In genomic region chr9:133999866-134000265, GRCh38 we compare ENCODE assay signal across 15 cellular contexts.
"Had no signal": no experiment of that assay in that cellular context is flagged by ENCODE, and none has a peak within 500 bp of the region (broad histone marks: within the 10 kb centered on the region; RNA-seq: fewer than 3 reads in every experiment).

No MANE protein-coding gene starts in this region.

- H3K36me3 Mint-ChIP-seq: activated CD4-positive, alpha-beta memory T cell treated with anti-CD3 and anti-CD28 coated beads for 36 hours; naive thymus-derived CD4-positive, alpha-beta T cell had no signal

- H3K27ac Mint-ChIP-seq: activated CD4-positive, alpha-beta memory T cell treated with anti-CD3 and anti-CD28 coated beads for 36 hours; activated CD4-positive, alpha-beta T cell treated with anti-CD3 and anti-CD28 coated beads for 36 hours; activated T-cell treated with anti-CD3 and anti-CD28 coated beads, Interleukin-2, amount 50 U/mL, for 24 hours; naive thymus-derived CD4-positive, alpha-beta T cell; progenitor cell of endocrine pancreas; stimulated activated naive CD8-positive, alpha-beta T cell treated with anti-CD3 and anti-CD28 coated beads, Interleukin-15, Interleukin-2, amounts not matched to agents 100 ng/mL and 50 ng/mL, for 24 hours; T-helper 1 cell treated with Interleukin-12 subunit alpha and Interleukin-12 subunit beta and Interleukin-4 antibody, amounts not matched to agents 30 μg/mL and 1 μg/mL, for 36 hours had no signal

- H3K4me3 ChIP-seq: spleen, upper lobe of left lung had no signal

- H3K9me3 ChIP-seq: spleen, upper lobe of left lung had no signal

- H3K27ac ChIP-seq: spleen, upper lobe of left lung had no signal

- H3K4me1 Mint-ChIP-seq: activated CD4-positive, alpha-beta T cell treated with anti-CD3 and anti-CD28 coated beads for 36 hours; naive thymus-derived CD4-positive, alpha-beta T cell had no signal

- H3K27me3 Mint-ChIP-seq: activated CD4-positive, alpha-beta T cell treated with anti-CD3 and anti-CD28 coated beads for 36 hours had no signal

- H3K36me3 ChIP-seq: spleen, upper lobe of left lung had no signal

- ATAC-seq: activated CD4-positive, alpha-beta T cell treated with anti-CD3 and anti-CD28 coated beads for 36 hours; naive thymus-derived CD4-positive, alpha-beta T cell; right cardiac atrium had no signal

- H3K27me3 ChIP-seq: upper lobe of left lung had no signal

- H3K4me3 Mint-ChIP-seq: activated CD4-positive, alpha-beta memory T cell treated with anti-CD3 and anti-CD28 coated beads for 36 hours; activated CD4-positive, alpha-beta T cell treated with anti-CD3 and anti-CD28 coated beads for 36 hours; activated T-cell treated with anti-CD3 and anti-CD28 coated beads, Interleukin-2, amount 50 U/mL, for 24 hours; naive thymus-derived CD4-positive, alpha-beta T cell; stimulated activated naive CD8-positive, alpha-beta T cell treated with anti-CD3 and anti-CD28 coated beads, Interleukin-15, Interleukin-2, amounts not matched to agents 100 ng/mL and 50 ng/mL, for 24 hours; T-helper 1 cell treated with Interleukin-12 subunit alpha and Interleukin-12 subunit beta and Interleukin-4 antibody, amounts not matched to agents 30 μg/mL and 1 μg/mL, for 36 hours had no signal

- H3K4me1 ChIP-seq: spleen had no signal

- DNase-seq: activated CD4-positive, alpha-beta memory T cell treated with anti-CD3 and anti-CD28 coated beads for 36 hours; activated CD4-positive, alpha-beta T cell treated with anti-CD3 and anti-CD28 coated beads for 36 hours; activated naive CD4-positive, alpha-beta T cell treated with anti-CD3 and anti-CD28 coated beads, Interleukin-2, amount 50 U/mL, for 16 hours; activated T-cell treated with anti-CD3 and anti-CD28 coated beads, Interleukin-2, amount 50 U/mL, for 24 hours; central memory CD4-positive, alpha-beta T cell; cortex of kidney; effector memory CD4-positive, alpha-beta T cell; naive thymus-derived CD4-positive, alpha-beta T cell; nucleus accumbens; right cardiac atrium; spleen; upper lobe of left lung had no signal
